ENCODE assay signal across 8 cellular contexts in the genomic region with DNA sequence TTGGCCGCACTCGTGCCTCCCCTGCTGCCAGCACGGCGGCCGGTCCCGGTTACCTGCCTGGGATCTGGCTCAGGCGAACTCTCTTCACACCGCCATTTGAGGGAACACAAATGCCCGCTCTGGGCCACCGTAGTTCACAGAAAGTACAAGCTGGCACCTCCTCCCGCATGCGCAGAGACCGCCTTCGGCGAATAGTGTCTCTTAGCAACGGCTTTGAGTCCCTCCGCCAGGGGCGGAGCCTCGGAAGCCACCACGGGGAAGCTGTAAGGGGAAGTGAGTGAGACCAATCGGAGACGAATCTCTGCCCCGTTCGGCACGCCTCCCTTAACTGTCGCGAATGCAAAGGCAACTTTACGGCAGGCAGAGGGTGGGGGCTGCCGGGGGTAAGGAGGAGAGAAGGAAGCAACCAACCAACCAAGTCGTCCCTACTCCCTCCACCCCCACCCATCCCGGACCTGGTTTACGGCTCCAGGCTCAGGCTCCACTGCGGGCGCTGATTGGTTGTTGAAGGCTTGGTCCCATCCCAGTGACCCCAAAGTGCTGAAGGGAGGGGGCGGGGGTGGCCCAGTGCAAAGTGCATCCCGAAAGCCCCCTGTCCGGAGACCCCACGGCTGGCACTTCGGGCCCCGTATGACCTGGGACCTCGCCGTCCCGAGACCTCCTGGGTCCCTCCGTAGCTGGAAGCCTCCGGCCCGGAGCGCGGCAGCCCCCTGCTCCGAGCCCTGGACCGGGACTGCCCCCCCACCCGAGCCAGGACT. TPM values are rescaled to one million over a fixed set of nuclear protein-coding genes. Genes with fewer than 3 reads are reported as not detected.
DNase-seq lines count a peak whose midpoint lies in the region; ATAC-seq lines count a peak whose summit lies in the region.

A gene with protein sequence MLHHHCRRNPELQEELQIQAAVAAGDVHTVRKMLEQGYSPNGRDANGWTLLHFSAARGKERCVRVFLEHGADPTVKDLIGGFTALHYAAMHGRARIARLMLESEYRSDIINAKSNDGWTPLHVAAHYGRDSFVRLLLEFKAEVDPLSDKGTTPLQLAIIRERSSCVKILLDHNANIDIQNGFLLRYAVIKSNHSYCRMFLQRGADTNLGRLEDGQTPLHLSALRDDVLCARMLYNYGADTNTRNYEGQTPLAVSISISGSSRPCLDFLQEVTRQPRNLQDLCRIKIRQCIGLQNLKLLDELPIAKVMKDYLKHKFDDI (plus strand): TSS at position 526 of the 758 bp plus-strand sequence. CDS start 9,628 bp downstream, outside the sequence.
A gene with protein sequence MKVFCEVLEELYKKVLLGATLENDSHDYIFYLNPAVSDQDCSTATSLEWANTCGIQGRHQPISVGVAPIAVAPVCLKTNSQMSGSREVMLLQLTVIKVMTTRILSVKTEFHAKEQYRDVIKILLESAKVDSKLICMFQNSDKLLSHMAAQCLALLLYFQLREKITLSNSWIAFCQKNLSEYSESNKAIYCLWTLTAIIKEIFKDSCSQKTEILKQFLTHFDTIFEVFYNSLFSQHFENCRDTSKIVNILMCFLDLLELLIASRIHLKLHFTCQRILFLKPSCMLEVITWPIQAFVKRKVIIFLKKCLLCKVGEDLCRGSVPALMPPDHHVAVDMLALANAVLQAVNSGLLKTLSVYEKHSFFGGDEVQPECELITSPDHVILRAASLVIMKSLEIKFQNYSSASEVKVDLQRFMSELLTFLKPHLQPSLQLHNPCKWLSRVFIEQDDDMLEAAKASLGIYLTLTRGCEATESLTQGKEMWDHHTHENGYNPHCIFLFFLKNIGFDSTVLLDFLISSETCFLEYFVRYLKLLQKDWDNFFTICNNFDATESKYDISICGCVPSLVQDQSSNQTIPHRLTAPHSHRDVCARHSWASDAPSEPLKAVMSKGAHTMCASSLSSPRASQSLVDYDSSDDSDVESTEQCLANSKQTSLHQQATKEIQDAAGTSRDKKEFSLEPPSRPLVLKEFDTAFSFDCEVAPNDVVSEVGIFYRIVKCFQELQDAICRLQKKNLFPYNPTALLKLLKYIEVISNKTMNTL (minus strand): TSS at position 121 of the 758 bp plus-strand sequence. CDS start 21,342 bp downstream, outside the sequence.

- peak; percentile 97 to 100 (median 100) for DNase-seq in C1 segment of cervical spinal cord (lab: John Stamatoyannopoulos, UW)
- peak; percentile 96 for DNase-seq in NCI-H748 treated with DMSO at 0.1 percent for 48 hours (lab: John Stamatoyannopoulos, UW)
- peak; percentile 98 to 100 for DNase-seq in activated CD4-positive, alpha-beta T cell treated with anti-CD3 and anti-CD28 coated beads, Interleukin-2, amount 50 U/mL, for 24 hours (ENCODE audit: low read depth in 1 of 2, low spot score in 1 of 2)
- peak; percentile 100 for DNase-seq in dedifferentiated amniotic fluid mesenchymal stem cell (ENCODE audit: extremely low spot score)
- DNase-seq in left lobe of liver (ENCODE audit: low spot score), result peak; percentile 100
- peak; percentile 99 for DNase-seq in stimulated activated CD4-positive, alpha-beta T cell treated with anti-CD3 and anti-CD28 coated beads, Interleukin-2, amount 100 ng/mL, for 4 hours (ENCODE audit: low read depth)

- peak; percentile 85 for ATAC-seq in GM19372 (IDR thresholded peaks at IDR 0.05; ENCODE audit: low read depth, unreplicated experiment)
- ATAC-seq in HG03558 (IDR thresholded peaks at IDR 0.05; ENCODE audit: extremely low read depth, unreplicated experiment), result peak; percentile 92
- peak; percentile 93 for ATAC-seq in left lobe of liver

RNA-seq across cellular contexts. Expression of the first gene that starts in this region (rescaled TPM):
- 7.3 TPM for total RNA-seq in left lobe of liver

RNA-seq across cellular contexts. Expression of the second gene that starts in this region (rescaled TPM):
- total RNA-seq in left lobe of liver, result 4.2 TPM

Comparison
In these comparisons a context has a peak if more than half of its experiments do, and no peak if none do; other contexts are left out.
1. Peak in every context shown above with its lines: DNase-seq and ATAC-seq.